In the genomic region with DNA sequence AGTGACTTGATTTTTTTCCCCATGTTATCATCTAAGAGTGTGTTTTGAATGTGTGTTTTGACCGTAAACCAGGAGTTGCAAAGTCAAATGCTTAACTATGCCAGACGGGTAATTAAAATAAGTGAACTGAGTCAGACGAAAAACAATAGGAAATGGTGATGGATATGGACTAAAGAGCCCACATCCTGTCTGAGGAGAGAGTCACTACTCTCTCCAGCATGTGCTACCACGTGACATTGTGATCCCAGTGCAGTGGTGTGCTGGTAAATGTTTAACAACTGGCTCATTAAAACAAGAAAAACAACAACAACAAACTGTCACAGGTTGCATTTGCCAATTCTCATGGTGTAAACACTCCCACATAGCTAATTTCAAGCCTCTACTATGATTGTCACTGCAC, we compare ENCODE assay signal across 10 cellular contexts.
DNase-seq lines count a peak whose midpoint lies in the region; ATAC-seq, FAIRE-seq and TF ChIP-seq lines count a peak whose summit lies in the region.
"Had no signal": no experiment of that assay in that cellular context is flagged by ENCODE, and none has a peak within 500 bp of the region (broad histone marks: within the 10 kb centered on the region; RNA-seq: fewer than 3 reads in every experiment).

No MANE protein-coding gene starts in this region.

- TF ChIP-seq CTCF in astrocyte (IDR thresholded peaks at IDR 0.05; ENCODE audit: insufficient read depth, low read depth, low read length) = no peak

- no peaks in the 10 kb centered on the region for H3K36me3 Mint-ChIP-seq in astrocyte (ENCODE audit: low read depth, unreplicated experiment)
- H3K36me3 Mint-ChIP-seq: activated naive CD4-positive, alpha-beta T cell treated with anti-CD3 and anti-CD28 coated beads, Interleukin-2, amount 50 U/mL, for 24 hours; memory B cell had no signal

- H3K4me3 ChIP-seq in astrocyte (ENCODE audit: insufficient read depth, low read depth, low read length) (no peak overlapping the region), mesodermal cell (ENCODE audit: extremely low read depth, insufficient read depth, low read length, poor library complexity, severe bottlenecking) (no peak overlapping the region)

- no peak overlapping the region for H2AFZ ChIP-seq in astrocyte (ENCODE audit: low read depth, low read length)

- H3K27ac Mint-ChIP-seq in astrocyte (ENCODE audit: unreplicated experiment) = peak overlapping the region; percentile 98
- H3K27ac Mint-ChIP-seq: activated naive CD4-positive, alpha-beta T cell treated with anti-CD3 and anti-CD28 coated beads, Interleukin-2, amount 50 U/mL, for 24 hours; memory B cell had no signal

- H3K27me3 ChIP-seq in astrocyte (ENCODE audit: insufficient read depth, low read length) = no peaks in the 10 kb centered on the region

- peak overlapping the region; percentile 76 for H3K9ac ChIP-seq in astrocyte (ENCODE audit: low read length)

- 75 to 84% methylated on average over 3 of the region's 4 CpGs for WGBS in mesodermal cell (ENCODE audit: insufficient coverage in 2 of 2), 2 experiments

- no peaks in the 10 kb centered on the region for H4K20me1 ChIP-seq in astrocyte (ENCODE audit: insufficient read depth, low read length)

- H3K79me2 ChIP-seq in astrocyte (ENCODE audit: insufficient read depth, low read length) = no peaks in the 10 kb centered on the region

- peak overlapping the region; percentile 62 for H3K4me3 Mint-ChIP-seq in astrocyte (ENCODE audit: unreplicated experiment)
- H3K4me3 Mint-ChIP-seq: activated naive CD4-positive, alpha-beta T cell treated with anti-CD3 and anti-CD28 coated beads, Interleukin-2, amount 50 U/mL, for 24 hours; memory B cell had no signal

- H3K4me1 ChIP-seq in astrocyte (ENCODE audit: insufficient read depth, low read length) (peaks cover 42% of the 10 kb centered on the region), mesodermal cell (ENCODE audit: control insufficient read depth, insufficient read depth, low read length, poor library complexity, severe bottlenecking) (peaks cover 21% of the 10 kb centered on the region)

- peak; percentile 98 for FAIRE-seq in astrocyte (lab: Jason Lieb, UNC)

- peak; percentile 98 for DNase-seq in astrocyte (ENCODE audit: low read depth)
- no peak for DNase-seq in left colon
- DNase-seq in stimulated activated naive CD4-positive, alpha-beta T cell treated with Interleukin-2 at 50 U/mL for 16 hours (lab: John Stamatoyannopoulos, UW) = no peak
- no peak for DNase-seq in activated CD8-positive, alpha-beta memory T cell treated with anti-CD3 and anti-CD28 coated beads, Interleukin-2, amount 50 U/mL, for 4 hours

- ATAC-seq in GM18517 (IDR thresholded peaks at IDR 0.05; ENCODE audit: unreplicated experiment) (peak; percentile 45), HG03196 (IDR thresholded peaks at IDR 0.05; ENCODE audit: unreplicated experiment) (peak; percentile 60), HG03520 (IDR thresholded peaks at IDR 0.05; ENCODE audit: unreplicated experiment) (no peak), left colon (no peak)

- intact Hi-C loops in left colon (cut with DNase I, micrococcal nuclease) = no loop called here

- H3K4me2 ChIP-seq in astrocyte (ENCODE audit: low read length) = peak overlapping the region; percentile 67

- no peaks in the 10 kb centered on the region for H3K27me3 Mint-ChIP-seq in astrocyte (ENCODE audit: low read depth, unreplicated experiment)
- H3K27me3 Mint-ChIP-seq: activated naive CD4-positive, alpha-beta T cell treated with anti-CD3 and anti-CD28 coated beads, Interleukin-2, amount 50 U/mL, for 24 hours; memory B cell had no signal

- H3K9me3 Mint-ChIP-seq in astrocyte (ENCODE audit: unreplicated experiment) = peaks cover 2% of the 10 kb centered on the region
- H3K9me3 Mint-ChIP-seq: activated naive CD4-positive, alpha-beta T cell treated with anti-CD3 and anti-CD28 coated beads, Interleukin-2, amount 50 U/mL, for 24 hours; memory B cell had no signal

- H3K36me3 ChIP-seq in astrocyte (ENCODE audit: insufficient read depth, low read length) = no peaks in the 10 kb centered on the region
- no peaks in the 10 kb centered on the region for H3K36me3 ChIP-seq in mesodermal cell (ENCODE audit: control insufficient read depth, insufficient read depth, low read length)

- H3K27ac ChIP-seq in astrocyte (ENCODE audit: low read depth, low read length) (peak overlapping the region; percentile 98), mesodermal cell (ENCODE audit: low read depth, low read length, severe bottlenecking) (peak overlapping the region; percentile 85)

- H3K9me3 ChIP-seq in astrocyte (ENCODE audit: insufficient read depth, low read depth, low read length) = no peaks in the 10 kb centered on the region
- peaks cover 7% of the 10 kb centered on the region for H3K9me3 ChIP-seq in mesodermal cell (ENCODE audit: control insufficient read depth, low read length)

- H3K4me1 Mint-ChIP-seq in astrocyte (ENCODE audit: low read depth, unreplicated experiment) = peaks cover 58% of the 10 kb centered on the region
- H3K4me1 Mint-ChIP-seq: memory B cell had no signal

Comparison
In these comparisons a context has a peak if more than half of its experiments do, and no peak if none do; other contexts are left out.
1. ATAC-seq: peak in GM18517 (single experiment) and HG03196 (single experiment); none in HG03520 (single experiment) and left colon (single experiment).